1 cellular context compared by ENCODE assay signal in genomic region chr11:2257023-2257700, GRCh38.
TF ChIP-seq lines count a peak whose summit lies in the region.

No MANE protein-coding gene starts in this region.

TF ChIP-seq in GM23338, 12 proteins besides CTCF, POLR2A, EP300 and RAD21 (continued from another document):
- TF ChIP-seq ZNF462 (CRISPR knock-in tag; IDR thresholded peaks at IDR 0.05) (no peak), JUNB (IDR thresholded peaks at IDR 0.05; ENCODE audit: unreplicated experiment) (no peak), CREB1 (CRISPR knock-in tag; IDR thresholded peaks at IDR 0.05; ENCODE audit: low read depth) (no peak), ETS1 (IDR thresholded peaks at IDR 0.05) (no peak), POLR2AphosphoS5 (IDR thresholded peaks at IDR 0.05; ENCODE audit: low read depth) (no peak), EZH2phosphoT487 (IDR thresholded peaks at IDR 0.05; ENCODE audit: unreplicated experiment) (no peak), REST (IDR thresholded peaks at IDR 0.05; ENCODE audit: unreplicated experiment) (no peak), STAT1 (IDR thresholded peaks at IDR 0.05; ENCODE audit: unreplicated experiment) (no peak), ZNF114 (CRISPR knock-in tag; IDR thresholded peaks at IDR 0.05) (no peak), EZH2 (IDR thresholded peaks at IDR 0.05; ENCODE audit: low read depth, unreplicated experiment) (no peak)
TF ChIP-seq in GM23338: peak in this region for 0.
